In genomic region chr15:88918738-88919137, GRCh38 we compare ENCODE assay signal across 1 cellular context.
TF ChIP-seq lines count a peak whose summit lies in the region.

No MANE protein-coding gene starts in this region.

TF ChIP-seq in HepG2, 621 proteins besides CTCF, POLR2A, EP300 and RAD21 (continued from another document):
- TF ChIP-seq E2F2 (CRISPR knock-in tag; IDR thresholded peaks at IDR 0.05; ENCODE audit: borderline replicate concordance) (no peak), ZNF709 (CRISPR knock-in tag; IDR thresholded peaks at IDR 0.05) (no peak)
TF ChIP-seq in HepG2: peak in this region for 0.
